In the genomic region with DNA sequence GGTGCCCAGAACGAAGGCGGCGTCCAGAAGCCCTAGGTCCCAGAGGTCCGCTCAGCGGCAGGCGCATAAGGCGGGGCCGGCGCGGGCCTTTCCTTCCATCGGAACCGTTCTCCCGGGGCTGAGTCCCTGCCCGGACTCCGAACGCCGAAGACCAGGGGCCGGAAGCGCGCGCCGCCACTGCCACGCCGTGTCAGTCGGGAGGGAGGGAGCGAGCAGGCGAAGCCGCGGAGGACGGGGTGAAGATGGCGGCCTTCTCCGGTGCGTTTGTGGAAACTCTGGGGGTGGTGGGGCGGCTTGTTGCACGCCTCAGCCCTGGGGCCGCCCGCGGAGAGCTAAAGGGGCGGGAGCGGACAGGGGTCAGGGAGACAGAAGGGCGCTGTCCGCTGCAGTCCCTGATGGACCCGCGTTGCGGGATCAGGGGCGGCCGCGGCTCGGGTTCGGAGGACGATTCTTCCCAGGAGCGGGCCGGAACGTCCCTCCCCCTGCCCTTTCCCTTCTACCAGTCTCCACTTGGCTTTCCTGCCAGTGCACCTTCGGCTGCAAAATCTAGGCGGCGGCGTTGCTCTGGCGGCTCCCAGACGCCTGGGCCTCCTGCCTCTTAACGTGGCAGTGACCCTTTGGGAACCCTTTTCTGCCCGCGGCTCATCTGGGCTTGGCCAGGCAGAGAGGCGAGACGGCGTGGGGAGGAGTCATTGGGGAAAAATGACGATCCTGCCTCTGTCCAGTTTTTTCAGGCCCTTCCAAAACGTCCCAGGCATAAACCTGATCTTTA, we compare ENCODE assay signal across 8 cellular contexts. TPM values are rescaled to one million over a fixed set of nuclear protein-coding genes. Genes with fewer than 3 reads are reported as not detected.
DNase-seq lines count a peak whose midpoint lies in the region; TF ChIP-seq lines count a peak whose summit lies in the region.

A gene (plus strand): TSS at position 177 of the 772 bp plus-strand sequence. CDS start 66 bp downstream, at position 243.

- peaks cover 30% of the 10 kb centered on the region for H3K36me3 Mint-ChIP-seq in nephron progenitor cell (ENCODE audit: low read depth)
- peaks cover 30% of the 10 kb centered on the region for H3K36me3 Mint-ChIP-seq in stimulated activated naive CD8-positive, alpha-beta T cell treated with anti-CD3 and anti-CD28 coated beads, Interleukin-15, Interleukin-2, amounts not matched to agents 100 ng/mL and 50 ng/mL, for 24 hours (ENCODE audit: low read depth)

- H3K4me3 ChIP-seq in GM23248 (peak within 1 kb of the TSS; percentile 98), Karpas-422 (ENCODE audit: low read length) (peak within 1 kb of the TSS; percentile 85), fibroblast of pulmonary artery (replicated peaks; ENCODE audit: low read depth, low read length) (peak within 1 kb of the TSS; percentile 93)

- peaks cover 49% of the 10 kb centered on the region for H3K79me2 ChIP-seq in GM23248 (ENCODE audit: insufficient read depth)
- peaks cover 54% of the 10 kb centered on the region for H3K79me2 ChIP-seq in Karpas-422 (ENCODE audit: low read length)

- CTCF ChIA-PET in RWPE1 (lab: Yijun Ruan, JAX): interaction anchor here (1.0 kb wide), 1 partner anchor 15 kb away, joined by 3 read pairs; no protein-coding TSS in a partner anchor

- peak within 1 kb of the TSS; percentile 98 for H3K27ac Mint-ChIP-seq in nephron progenitor cell
- H3K27ac Mint-ChIP-seq in stimulated activated naive CD8-positive, alpha-beta T cell treated with anti-CD3 and anti-CD28 coated beads, Interleukin-15, Interleukin-2, amounts not matched to agents 100 ng/mL and 50 ng/mL, for 24 hours: peak within 1 kb of the TSS; percentile 96

- H3K27me3 ChIP-seq in GM23248 (replicated peaks; ENCODE audit: insufficient read depth): no peaks in the 10 kb centered on the region
- no peaks in the 10 kb centered on the region for H3K27me3 ChIP-seq in Karpas-422 (ENCODE audit: low read length)

- H3K4me2 ChIP-seq in GM23248 (ENCODE audit: unreplicated experiment) (peak within 1 kb of the TSS; percentile 93), Karpas-422 (ENCODE audit: low read depth, low read length, poor library complexity, severe bottlenecking) (peak within 1 kb of the TSS; percentile 73)

- H3K27ac ChIP-seq in GM23248 (peak within 1 kb of the TSS; percentile 96), Karpas-422 (ENCODE audit: low read length) (peak within 1 kb of the TSS; percentile 58), RWPE1 (peak within 1 kb of the TSS; percentile 93)

- DNase-seq in EH (ENCODE audit: low read depth): peak; percentile 87
- peak; percentile 94 for DNase-seq in GM23248
- peak; percentile 93 for DNase-seq in Karpas-422
- DNase-seq in RWPE1 (ENCODE audit: low spot score): peak; percentile 81
- peak; percentile 80 for DNase-seq in activated effector memory CD4-positive, alpha-beta T cell treated with Interleukin-2 at 50 U/mL for 16 hours
- peak; percentile 87 for DNase-seq in fibroblast of pulmonary artery (ENCODE audit: low read depth)
- DNase-seq in nephron progenitor cell: peak; percentile 87

- peak within 1 kb of the TSS; percentile 97 for H3K9ac ChIP-seq in GM23248
- H3K9ac ChIP-seq in Karpas-422 (ENCODE audit: low read length): peak within 1 kb of the TSS; percentile 89

- peak within 1 kb of the TSS; percentile 98 for H2AFZ ChIP-seq in GM23248
- peak within 1 kb of the TSS; percentile 84 for H2AFZ ChIP-seq in Karpas-422 (ENCODE audit: low read length)

- H3K4me3 Mint-ChIP-seq in nephron progenitor cell: peak within 1 kb of the TSS; percentile 94
- peak within 1 kb of the TSS; percentile 94 for H3K4me3 Mint-ChIP-seq in stimulated activated naive CD8-positive, alpha-beta T cell treated with anti-CD3 and anti-CD28 coated beads, Interleukin-15, Interleukin-2, amounts not matched to agents 100 ng/mL and 50 ng/mL, for 24 hours

- 1% methylated on average over 36 to 68 of the region's 68 CpGs for WGBS in GM23248 (ENCODE audit: low coverage in 1 of 2, low lambda C conversion rate in 2 of 2, missing lambda C conversion rate in 2 of 2), 2 experiments

- H3K4me1 ChIP-seq in GM23248 (ENCODE audit: insufficient read depth): peaks cover 14% of the 10 kb centered on the region
- H3K4me1 ChIP-seq in Karpas-422 (ENCODE audit: low read length): peaks cover 14% of the 10 kb centered on the region

- H3F3A ChIP-seq in GM23248 (ENCODE audit: insufficient read depth): peaks cover 3% of the 10 kb centered on the region; the same call in 1 of the 2 replicates

- peaks cover 49% of the 10 kb centered on the region for H3K4me1 Mint-ChIP-seq in nephron progenitor cell
- peaks cover 27% of the 10 kb centered on the region for H3K4me1 Mint-ChIP-seq in stimulated activated naive CD8-positive, alpha-beta T cell treated with anti-CD3 and anti-CD28 coated beads, Interleukin-15, Interleukin-2, amounts not matched to agents 100 ng/mL and 50 ng/mL, for 24 hours (ENCODE audit: low read depth)

- peaks cover 11% of the 10 kb centered on the region; the same call in 1 of the 2 replicates for H4K20me1 ChIP-seq in GM23248 (ENCODE audit: insufficient read depth)
- no peaks in the 10 kb centered on the region for H4K20me1 ChIP-seq in Karpas-422 (ENCODE audit: insufficient read depth, low read depth, low read length)

- no peaks in the 10 kb centered on the region for H3K9me2 ChIP-seq in GM23248 (ENCODE audit: insufficient read depth)
- no peaks in the 10 kb centered on the region for H3K9me2 ChIP-seq in Karpas-422 (replicated peaks; ENCODE audit: insufficient read depth, low read length)

- H3K27me3 Mint-ChIP-seq in nephron progenitor cell (ENCODE audit: low read depth, poor library complexity): peaks cover 2% of the 10 kb centered on the region
- H3K27me3 Mint-ChIP-seq in stimulated activated naive CD8-positive, alpha-beta T cell treated with anti-CD3 and anti-CD28 coated beads, Interleukin-15, Interleukin-2, amounts not matched to agents 100 ng/mL and 50 ng/mL, for 24 hours: no peaks in the 10 kb centered on the region

- POLR2A ChIA-PET in RWPE1 (lab: Yijun Ruan, JAX; ENCODE audit: low non-redundant PET): no interaction called here

- H3K9me3 ChIP-seq in GM23248 (ENCODE audit: low read depth): no peaks in the 10 kb centered on the region
- no peaks in the 10 kb centered on the region for H3K9me3 ChIP-seq in Karpas-422 (ENCODE audit: low read length)

- H3K9me3 Mint-ChIP-seq in nephron progenitor cell: peaks cover 2% of the 10 kb centered on the region
- H3K9me3 Mint-ChIP-seq in stimulated activated naive CD8-positive, alpha-beta T cell treated with anti-CD3 and anti-CD28 coated beads, Interleukin-15, Interleukin-2, amounts not matched to agents 100 ng/mL and 50 ng/mL, for 24 hours: no peaks in the 10 kb centered on the region

- H3K36me3 ChIP-seq in GM23248 (ENCODE audit: low read depth): peaks cover 22% of the 10 kb centered on the region
- H3K36me3 ChIP-seq in Karpas-422 (ENCODE audit: insufficient read depth, low read length): peaks cover 13% of the 10 kb centered on the region; the same call in 1 of the 2 replicates

- in situ Hi-C loops in GM23248 (cut with MboI): no loop called here

- TF ChIP-seq CTCF in RWPE1 (conservative IDR thresholded peaks at IDR 0.05; ENCODE audit: low read depth) (no peak), fibroblast of pulmonary artery (IDR thresholded peaks at IDR 0.05; ENCODE audit: low read length, missing control alignments) (no peak), nephron progenitor cell (IDR thresholded peaks at IDR 0.05) (no peak)

RNA-seq across cellular contexts. Expression of the gene that starts here (rescaled TPM):
- total RNA-seq in GM23248 (2014; rRNA removed; shearing (Covaris generic)): 72.6 and 73.0 TPM in 2 replicates
- 101 TPM in 2 replicates for polyA plus RNA-seq in GM23248 (2016; fragmentation: Nextera tagmentation; extraction: Ambion mirVana)
- 23.6 and 37.5 TPM in 2 replicates for total RNA-seq in Karpas-422 (2014; rRNA removed; shearing (Covaris generic); ENCODE audit: low replicate concordance)

Comparison
In these comparisons a context has a peak if more than half of its experiments do, and no peak if none do; other contexts are left out.
1. Peak in every context shown above with its lines: DNase-seq, H3K4me3 ChIP-seq and H3K27ac ChIP-seq.